ENCODE assay signal across 19 cellular contexts in genomic region chr3:183242431-183242830, GRCh38. TPM values are rescaled to one million over a fixed set of nuclear protein-coding genes. Genes with fewer than 3 reads are reported as not detected.
DNase-seq lines count a peak whose midpoint lies in the region; ATAC-seq and TF ChIP-seq lines count a peak whose summit lies in the region.
"Had no signal": no experiment of that assay in that cellular context is flagged by ENCODE, and none has a peak within 500 bp of the region (broad histone marks: within the 10 kb centered on the region; RNA-seq: fewer than 3 reads in every experiment).

No MANE protein-coding gene starts in this region.

- H3K27me3 ChIP-seq in HCT116 (ENCODE audit: insufficient read depth, low read length) (no peaks in the 10 kb centered on the region), MM.1S (replicated peaks; ENCODE audit: insufficient read depth, low read length) (no peaks in the 10 kb centered on the region)
- H3K27me3 ChIP-seq: BLaER1 treated with 17β-estradiol and CSF1 and Interleukin-3, amounts not matched to agents 10 nM and 100 nM had no signal

- H3K79me2 ChIP-seq in HCT116 (ENCODE audit: insufficient read depth, low read length) = no peaks in the 10 kb centered on the region
- no peaks in the 10 kb centered on the region for H3K79me2 ChIP-seq in MM.1S (ENCODE audit: low read length)

- intact Hi-C loops in HCT116 (cut with micrococcal nuclease) = no loop called here
- intact Hi-C loops in dendritic cell treated with granulocyte-macrophage colony-stimulating factor and Interleukin-4, amounts not matched to agents 40 ng/mL and 50 ng/mL, for 4 days (cut with micrococcal nuclease) = no loop called here

- no peak overlapping the region for H3K4me2 ChIP-seq in HCT116 (ENCODE audit: low read length)
- no peak overlapping the region for H3K4me2 ChIP-seq in MM.1S (ENCODE audit: low read depth, low read length)

- RAD21 ChIA-PET in HCT116 (lab: Charles Lee; ENCODE audit: low non-redundant PET in 1 of 2, low total read pairs in 2 of 2, uncharacterized antibody in 2 of 2, unreplicated experiment in 2 of 2) = no interaction called here

- H4K20me1 ChIP-seq in HCT116 (ENCODE audit: insufficient read depth) = no peaks in the 10 kb centered on the region
- no peaks in the 10 kb centered on the region for H4K20me1 ChIP-seq in MM.1S (ENCODE audit: insufficient read depth, low read length)
- H4K20me1 ChIP-seq: BLaER1 treated with 17β-estradiol and CSF1 and Interleukin-3, amounts not matched to agents 10 nM and 100 nM had no signal

- CTCF ChIA-PET in HCT116 (lab: Charles Lee) = no interaction called here
- CTCF ChIA-PET in activated CD8-positive, alpha-beta memory T cell treated with anti-CD3 and anti-CD28 coated beads, Interleukin-2, amount 10 ng/mL, durations not matched to agents 7 days and 5 days (lab: Charles Lee) = no interaction called here

- no peaks in the 10 kb centered on the region for H3K27me3 Mint-ChIP-seq in dendritic cell treated with granulocyte-macrophage colony-stimulating factor and Interleukin-4, amounts not matched to agents 40 ng/mL and 50 ng/mL, for 4 days
- H3K27me3 Mint-ChIP-seq in activated CD8-positive, alpha-beta memory T cell treated with anti-CD3 and anti-CD28 coated beads, Interleukin-2, amount 10 ng/mL, durations not matched to agents 7 days and 5 days = no peaks in the 10 kb centered on the region

- no peak overlapping the region for H3K9ac ChIP-seq in HCT116 (ENCODE audit: low read length)
- no peak overlapping the region for H3K9ac ChIP-seq in MM.1S (ENCODE audit: low read length)
- H3K9ac ChIP-seq: BLaER1 treated with 17β-estradiol and CSF1 and Interleukin-3, amounts not matched to agents 10 nM and 100 nM had no signal

- POLR2A ChIA-PET in HCT116 (lab: Charles Lee) = no interaction called here

- no peak overlapping the region for H3K27ac ChIP-seq in HCT116 (ENCODE audit: low read depth, low read length)
- no peak overlapping the region for H3K27ac ChIP-seq in MM.1S (ENCODE audit: low read length)
- H3K27ac ChIP-seq: C4-2B had no signal

- H3K9me2 ChIP-seq in HCT116 (ENCODE audit: insufficient read depth) (no peaks in the 10 kb centered on the region), MM.1S (replicated peaks; ENCODE audit: insufficient read depth, low read length) (no peaks in the 10 kb centered on the region)

- H3F3A ChIP-seq in MM.1S (ENCODE audit: insufficient read depth, low read length) = no peaks in the 10 kb centered on the region

- H2AFZ ChIP-seq in HCT116 (ENCODE audit: low read depth, low read length, poor library complexity, severe bottlenecking) = no peak overlapping the region
- no peak overlapping the region for H2AFZ ChIP-seq in MM.1S (ENCODE audit: low read length)

- peak overlapping the region; percentile 45 for H3K27ac Mint-ChIP-seq in dendritic cell treated with granulocyte-macrophage colony-stimulating factor and Interleukin-4, amounts not matched to agents 40 ng/mL and 50 ng/mL, for 4 days
- no peak overlapping the region for H3K27ac Mint-ChIP-seq in activated CD8-positive, alpha-beta memory T cell treated with anti-CD3 and anti-CD28 coated beads, Interleukin-2, amount 10 ng/mL, durations not matched to agents 7 days and 5 days
- H3K27ac Mint-ChIP-seq: CD4-positive, alpha-beta T cell; CD8-positive, alpha-beta T cell had no signal

- BruUV-seq in HCT116 (replicated peaks; lab: Mats Ljungman, UMichigan) = no TSS peak

- H3K9me3 ChIP-seq in HCT116 (ENCODE audit: control insufficient read depth in 1 of 2, insufficient read depth in 1 of 2, low read depth in 1 of 2, low read length in 2 of 2) (peaks cover 6 to 9% of the 10 kb centered on the region in 2 experiments; a peak in 2 of 4 replicates), MM.1S (replicated peaks; ENCODE audit: insufficient read depth, low read length) (no peaks in the 10 kb centered on the region)

- peaks cover 21% of the 10 kb centered on the region for H3K36me3 Mint-ChIP-seq in dendritic cell treated with granulocyte-macrophage colony-stimulating factor and Interleukin-4, amounts not matched to agents 40 ng/mL and 50 ng/mL, for 4 days (ENCODE audit: low read depth)
- H3K36me3 Mint-ChIP-seq in activated CD8-positive, alpha-beta memory T cell treated with anti-CD3 and anti-CD28 coated beads, Interleukin-2, amount 10 ng/mL, durations not matched to agents 7 days and 5 days = peaks cover 23% of the 10 kb centered on the region

- no peak for TF ChIP-seq RAD21 in HCT116 (IDR thresholded peaks at IDR 0.05; ENCODE audit: low read depth)

- H3K4me1 ChIP-seq in HCT116 (ENCODE audit: control insufficient read depth in 1 of 2, insufficient read depth in 2 of 2, low read length in 2 of 2) (no peaks in the 10 kb centered on the region), MM.1S (ENCODE audit: low read length) (no peaks in the 10 kb centered on the region)
- H3K4me1 ChIP-seq: Caco-2 had no signal

- DNase-seq in HCT116 (ENCODE audit: low read depth, low spot score) (no peak), MM.1S (peak; percentile 2), ureter (ENCODE audit: low spot score) (peak; percentile 26), NCI-H1436 treated with DMSO at 0.1 percent for 48 hours (lab: John Stamatoyannopoulos, UW) (no peak), HT-29 (ENCODE audit: low spot score) (no peak)
- no peak for DNase-seq in activated CD8-positive, alpha-beta memory T cell treated with anti-CD3 and anti-CD28 coated beads, Interleukin-2, amount 10 ng/mL, durations not matched to agents 7 days and 5 days
- DNase-seq: 8988T; ACHN; Caco-2; Calu3; CD4-positive, alpha-beta T cell; CD8-positive, alpha-beta T cell; DMS79 treated with DMSO at 0.1 percent for 48 hours; GF-D8 had no signal

- no peak overlapping the region for H3K4me3 ChIP-seq in HCT116 (replicated peaks in 1 of 2; ENCODE audit: low read depth in 1 of 2, low read length in 2 of 2)
- H3K4me3 ChIP-seq in MM.1S (ENCODE audit: low read length) = no peak overlapping the region
- H3K4me3 ChIP-seq: GM12878 had no signal

- H3K36me3 ChIP-seq in HCT116 (ENCODE audit: control insufficient read depth in 1 of 2, insufficient read depth in 2 of 2, low read length in 2 of 2) (no peaks in the 10 kb centered on the region), MM.1S (replicated peaks; ENCODE audit: insufficient read depth, low read length) (no peaks in the 10 kb centered on the region)

- peaks cover 19% of the 10 kb centered on the region for H3K9me3 Mint-ChIP-seq in dendritic cell treated with granulocyte-macrophage colony-stimulating factor and Interleukin-4, amounts not matched to agents 40 ng/mL and 50 ng/mL, for 4 days
- H3K9me3 Mint-ChIP-seq in activated CD8-positive, alpha-beta memory T cell treated with anti-CD3 and anti-CD28 coated beads, Interleukin-2, amount 10 ng/mL, durations not matched to agents 7 days and 5 days (ENCODE audit: low read depth) = peaks cover 14% of the 10 kb centered on the region

- TF ChIP-seq POLR2A in HCT116 (IDR thresholded peaks at IDR 0.05; ENCODE audit: borderline replicate concordance, extremely low read depth, insufficient read depth, insufficient read length) = no peak

- TF ChIP-seq CTCF in HCT116 (IDR thresholded peaks at IDR 0.05 in 2 of 3, conservative IDR thresholded peaks at IDR 0.05 in 1 of 3; ENCODE audit: borderline replicate concordance in 1 of 3, insufficient read depth in 1 of 3, low read depth in 2 of 3, low read length in 2 of 3) = no peak
- TF ChIP-seq CTCF in MM.1S (IDR thresholded peaks at IDR 0.05; ENCODE audit: low read length) = no peak

- H3K4me1 Mint-ChIP-seq in dendritic cell treated with granulocyte-macrophage colony-stimulating factor and Interleukin-4, amounts not matched to agents 40 ng/mL and 50 ng/mL, for 4 days (ENCODE audit: low read depth) = peaks cover 41% of the 10 kb centered on the region
- H3K4me1 Mint-ChIP-seq in activated CD8-positive, alpha-beta memory T cell treated with anti-CD3 and anti-CD28 coated beads, Interleukin-2, amount 10 ng/mL, durations not matched to agents 7 days and 5 days = no peaks in the 10 kb centered on the region

- ATAC-seq in HCT116 (no peak), GM21360 (IDR thresholded peaks at IDR 0.05; ENCODE audit: unreplicated experiment) (no peak)
- ATAC-seq in activated CD8-positive, alpha-beta memory T cell treated with anti-CD3 and anti-CD28 coated beads, Interleukin-2, amount 10 ng/mL, durations not matched to agents 7 days and 5 days = no peak
- ATAC-seq: CD8-positive, alpha-beta T cell; GM12878 had no signal

- H3K4me3 Mint-ChIP-seq in dendritic cell treated with granulocyte-macrophage colony-stimulating factor and Interleukin-4, amounts not matched to agents 40 ng/mL and 50 ng/mL, for 4 days = no peak overlapping the region
- H3K4me3 Mint-ChIP-seq in activated CD8-positive, alpha-beta memory T cell treated with anti-CD3 and anti-CD28 coated beads, Interleukin-2, amount 10 ng/mL, durations not matched to agents 7 days and 5 days = no peak overlapping the region
- H3K4me3 Mint-ChIP-seq: CD4-positive, alpha-beta T cell; CD8-positive, alpha-beta T cell had no signal

TF ChIP-seq in HCT116, 20 proteins besides CTCF, POLR2A, EP300 and RAD21:
- TF ChIP-seq SP1 (IDR thresholded peaks at IDR 0.05; ENCODE audit: low read depth) (no peak), CBX3 (IDR thresholded peaks at IDR 0.05; ENCODE audit: low read depth) (peak; percentile 38; the same call in 1 of the 2 replicates)

RNA-seq across cellular contexts. Expression of gene B3GNT5, which starts 10.6 kb away (rescaled TPM):
- total RNA-seq in HCT116 (2021; ENCODE audit: unreplicated experiment) (25.3 TPM), ureter (20.3 TPM)
- polyA plus RNA-seq in HCT116 (2012) = 9.6 and 9.7 TPM in 2 replicates
- 1 to 10 TPM in 1 of 2 experiments, under 1 TPM in 1; 0.26 to 1.3 TPM for total RNA-seq in activated CD8-positive, alpha-beta memory T cell treated with anti-CD3 and anti-CD28 coated beads, Interleukin-2, amount 10 ng/mL, durations not matched to agents 7 days and 5 days
- total RNA-seq in HT-29 (2014; rRNA removed; shearing (Covaris generic)) = 6.7 and 8.3 TPM in 2 replicates

Comparison
In these comparisons a context has a peak if more than half of its experiments do, and no peak if none do; other contexts are left out.
1. DNase-seq: peak in MM.1S (single experiment) and ureter (single experiment); none in HCT116 (single experiment), NCI-H1436 treated with DMSO at 0.1 percent for 48 hours (single experiment), activated CD8-positive, alpha-beta memory T cell treated with anti-CD3 and anti-CD28 coated beads, Interleukin-2, amount 10 ng/mL, durations not matched to agents 7 days and 5 days (single experiment) and HT-29 (single experiment).